Comparison of ENCODE assay signal across 1 cellular context in genomic region chr16:28824548-28824973, GRCh38.
TF ChIP-seq lines count a peak whose summit lies in the region.

No MANE protein-coding gene starts in this region.

TF ChIP-seq in IMR-90, 13 proteins besides CTCF, POLR2A, EP300 and RAD21:
- TF ChIP-seq RFX5 (IDR thresholded peaks at IDR 0.05; ENCODE audit: low read depth, low read length) = no peak
- TF ChIP-seq FOS (IDR thresholded peaks at IDR 0.05; ENCODE audit: low read depth, low read length) = no peak
- TF ChIP-seq BHLHE40 (IDR thresholded peaks at IDR 0.05; ENCODE audit: low read depth, low read length) = no peak
- no peak for TF ChIP-seq MXI1 (IDR thresholded peaks at IDR 0.05; ENCODE audit: borderline replicate concordance, low read depth, low read length)
- TF ChIP-seq NFE2L2 (IDR thresholded peaks at IDR 0.05; ENCODE audit: low read depth, low read length) = no peak
- TF ChIP-seq CHD1 (IDR thresholded peaks at IDR 0.05; ENCODE audit: low read depth, low read length) = no peak
- TF ChIP-seq RCOR1 (IDR thresholded peaks at IDR 0.05; ENCODE audit: insufficient replicate concordance, low read length) = no peak
- no peak for TF ChIP-seq SMC3 (IDR thresholded peaks at IDR 0.05; ENCODE audit: low read depth, low read length)
- TF ChIP-seq CEBPB (IDR thresholded peaks at IDR 0.05; ENCODE audit: low read depth, low read length) = no peak
- no peak for TF ChIP-seq USF2 (IDR thresholded peaks at IDR 0.05; ENCODE audit: low read depth, low read length)
- TF ChIP-seq MAZ (IDR thresholded peaks at IDR 0.05; ENCODE audit: borderline replicate concordance, low read depth, low read length) = no peak
- no peak for TF ChIP-seq ELK1 (IDR thresholded peaks at IDR 0.05; ENCODE audit: borderline replicate concordance, low read depth, low read length)
- TF ChIP-seq MAFK (IDR thresholded peaks at IDR 0.05; ENCODE audit: low read depth, low read length) = no peak
